8 cellular contexts compared by ENCODE assay signal in the genomic region with DNA sequence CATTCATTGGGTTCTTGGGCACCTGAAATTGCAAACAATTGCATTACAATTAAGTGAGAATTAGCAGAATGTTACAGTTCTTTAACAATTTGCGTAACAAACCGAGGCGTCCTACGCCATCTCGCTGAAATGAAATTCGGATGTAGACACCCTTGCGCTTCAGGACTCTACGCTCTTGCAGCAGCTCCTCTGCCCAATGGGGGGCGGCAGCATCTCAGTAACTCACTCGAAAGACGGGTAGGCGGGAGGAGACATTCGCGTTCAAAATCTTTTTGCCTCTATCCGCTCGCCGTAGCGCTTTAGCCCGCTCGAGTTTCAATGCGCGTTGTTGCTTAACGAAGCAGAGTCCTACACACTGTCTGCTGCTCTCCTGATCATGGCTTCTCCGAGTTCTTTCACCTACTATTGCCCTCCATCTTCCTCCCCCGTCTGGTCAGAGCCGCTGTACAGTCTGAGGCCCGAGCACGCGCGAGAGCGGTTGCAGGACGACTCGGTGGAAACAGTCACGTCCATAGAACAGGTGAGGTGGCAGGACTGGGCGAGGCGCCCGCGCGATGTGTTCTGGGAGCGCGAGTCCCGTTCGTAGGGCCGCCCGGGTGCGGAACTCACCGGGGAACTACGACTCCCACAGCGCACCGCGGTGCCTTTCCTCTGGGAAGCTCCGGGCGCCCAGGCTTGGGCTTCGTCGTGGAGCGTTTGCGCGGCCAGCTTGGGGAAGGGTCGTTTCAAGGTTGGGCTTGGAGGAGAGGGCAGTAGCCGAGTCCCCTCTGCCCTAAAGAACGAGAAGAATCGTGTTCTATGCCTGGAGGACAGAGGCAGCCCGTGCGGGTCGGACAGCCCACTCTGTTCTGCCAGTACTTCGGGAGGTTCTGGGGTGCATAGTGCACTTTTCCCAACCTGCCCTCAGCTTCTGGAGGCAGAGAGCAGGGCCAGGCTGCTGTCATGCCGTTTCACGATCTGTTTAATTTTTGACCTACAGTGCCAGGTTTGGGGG.
DNase-seq lines count a peak whose midpoint lies in the region; ATAC-seq and TF ChIP-seq lines count a peak whose summit lies in the region.

A gene with protein sequence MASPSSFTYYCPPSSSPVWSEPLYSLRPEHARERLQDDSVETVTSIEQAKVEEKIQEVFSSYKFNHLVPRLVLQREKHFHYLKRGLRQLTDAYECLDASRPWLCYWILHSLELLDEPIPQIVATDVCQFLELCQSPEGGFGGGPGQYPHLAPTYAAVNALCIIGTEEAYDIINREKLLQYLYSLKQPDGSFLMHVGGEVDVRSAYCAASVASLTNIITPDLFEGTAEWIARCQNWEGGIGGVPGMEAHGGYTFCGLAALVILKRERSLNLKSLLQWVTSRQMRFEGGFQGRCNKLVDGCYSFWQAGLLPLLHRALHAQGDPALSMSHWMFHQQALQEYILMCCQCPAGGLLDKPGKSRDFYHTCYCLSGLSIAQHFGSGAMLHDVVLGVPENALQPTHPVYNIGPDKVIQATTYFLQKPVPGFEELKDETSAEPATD (plus strand): TSS at position 318 of the 994 bp plus-strand sequence. CDS start 59 bp downstream, at position 377.

- H3K36me3 ChIP-seq in BLaER1 treated with 17β-estradiol and CSF1 and Interleukin-3, amounts not matched to agents 10 nM and 100 nM = peaks cover 0 to 5% (median 0%) of the 10 kb centered on the region in 11 experiments; a peak in 3 of 22 replicates

- no peaks in the 10 kb centered on the region for H4K20me1 ChIP-seq in BLaER1 treated with 17β-estradiol and CSF1 and Interleukin-3, amounts not matched to agents 10 nM and 100 nM

- H3K27ac ChIP-seq in BLaER1 treated with 17β-estradiol and CSF1 and Interleukin-3, amounts not matched to agents 10 nM and 100 nM = peak within 1 kb of the TSS; percentile 61 to 80 (median 76)
- H3K27ac ChIP-seq in coronary artery = peak within 1 kb of the TSS; percentile 69 to 84
- peak within 1 kb of the TSS; percentile 89 for H3K27ac ChIP-seq in layer of hippocampus (ENCODE audit: low read depth, low read length)

- peak; percentile 85 for DNase-seq in GM19240 (ENCODE audit: insufficient read length, low spot score)
- peak; percentile 98 for DNase-seq in NCI-H524 treated with DMSO at 0.1 percent for 48 hours (lab: John Stamatoyannopoulos, UW)
- peak; percentile 95 for DNase-seq in activated CD4-positive, alpha-beta T cell treated with anti-CD3 and anti-CD28 coated beads for 48 hours
- peak; percentile 95 for DNase-seq in coronary artery (ENCODE audit: low spot score)
- peak; percentile 86 to 87 for DNase-seq in stimulated activated CD4-positive, alpha-beta T cell treated with anti-CD3 and anti-CD28 coated beads, Interleukin-1b, Interleukin-23, amount 100 ng/mL, for 4 hours (ENCODE audit: low read depth in 2 of 2)

- H3K9ac ChIP-seq in BLaER1 treated with 17β-estradiol and CSF1 and Interleukin-3, amounts not matched to agents 10 nM and 100 nM = peak within 1 kb of the TSS; percentile 79 to 87 (median 84)

- H3K9me3 ChIP-seq in BLaER1 treated with 17β-estradiol and CSF1 and Interleukin-3, amounts not matched to agents 10 nM and 100 nM (replicated peaks in 1 of 11) = no peaks in the 10 kb centered on the region

- peak within 1 kb of the TSS; percentile 78 to 93 (median 89) for H3K4me2 ChIP-seq in BLaER1 treated with 17β-estradiol and CSF1 and Interleukin-3, amounts not matched to agents 10 nM and 100 nM

- peaks cover 33 to 48% (median 38%) of the 10 kb centered on the region in 10 experiments for H3K4me1 ChIP-seq in BLaER1 treated with 17β-estradiol and CSF1 and Interleukin-3, amounts not matched to agents 10 nM and 100 nM

- peak within 1 kb of the TSS; percentile 81 to 91 (median 83) for H3K4me3 ChIP-seq in BLaER1 treated with 17β-estradiol and CSF1 and Interleukin-3, amounts not matched to agents 10 nM and 100 nM
- H3K4me3 ChIP-seq in coronary artery = peak within 1 kb of the TSS; percentile 81

- peak; percentile 94 for ATAC-seq in HG03460 (IDR thresholded peaks at IDR 0.05; ENCODE audit: unreplicated experiment)

- peak; percentile 46 for TF ChIP-seq CTCF in coronary artery (IDR thresholded peaks at IDR 0.05)

- no peaks in the 10 kb centered on the region for H3K27me3 ChIP-seq in BLaER1 treated with 17β-estradiol and CSF1 and Interleukin-3, amounts not matched to agents 10 nM and 100 nM
- H3K27me3 ChIP-seq in layer of hippocampus (ENCODE audit: control insufficient read depth, insufficient read depth, low read length) = no peaks in the 10 kb centered on the region

Comparison
In these comparisons a context has a peak if more than half of its experiments do, and no peak if none do; other contexts are left out.
1. Peak in every context shown above with its lines: DNase-seq, ATAC-seq, H3K4me3 ChIP-seq and H3K27ac ChIP-seq.